Comparison of ENCODE assay signal across 20 cellular contexts in the genomic region with DNA sequence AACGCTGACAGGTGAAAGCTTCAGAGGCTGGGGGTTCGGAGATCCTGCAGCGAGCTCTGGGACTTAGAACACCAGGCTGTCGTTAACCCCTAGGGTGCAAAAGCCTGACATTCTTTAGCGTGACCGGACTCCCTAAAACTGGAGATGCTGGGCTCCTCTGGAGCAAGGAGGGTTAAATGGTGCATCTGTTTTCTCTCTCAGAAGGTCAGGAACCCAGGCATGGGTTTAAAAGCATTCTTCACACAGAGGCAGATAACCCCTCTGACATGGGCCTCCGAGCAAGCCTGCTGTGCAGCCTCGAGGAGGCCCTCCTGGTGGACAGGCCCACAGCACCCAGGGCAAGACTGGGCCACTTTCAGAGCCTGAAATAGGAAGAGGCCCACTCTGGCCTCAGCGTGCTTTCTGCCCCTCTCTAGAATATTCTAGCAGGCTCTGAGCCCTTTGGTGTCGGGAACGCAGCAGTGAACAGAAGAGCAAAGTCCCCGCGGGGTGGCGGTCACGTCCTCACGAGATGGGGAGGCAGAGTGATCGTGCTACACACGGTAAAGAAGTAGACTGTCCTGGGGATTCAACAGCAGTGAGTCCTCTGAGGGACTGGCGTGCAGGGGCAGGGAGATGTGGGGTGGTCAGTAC.
DNase-seq lines count a peak whose midpoint lies in the region; ATAC-seq and TF ChIP-seq lines count a peak whose summit lies in the region.
"Had no signal": no experiment of that assay in that cellular context is flagged by ENCODE, and none has a peak within 500 bp of the region (broad histone marks: within the 10 kb centered on the region; RNA-seq: fewer than 3 reads in every experiment).

No MANE protein-coding gene starts in this region.

- no peaks in the 10 kb centered on the region for H3K27me3 ChIP-seq in cardiac muscle cell
- H3K27me3 ChIP-seq in Peyer's patch: no peaks in the 10 kb centered on the region
- H3K27me3 ChIP-seq in smooth muscle cell (ENCODE audit: low read depth): no peaks in the 10 kb centered on the region
- no peaks in the 10 kb centered on the region for H3K27me3 ChIP-seq in upper lobe of right lung
- H3K27me3 ChIP-seq: SJCRH30 had no signal

- no peak for ATAC-seq in Right ventricle myocardium superior (ENCODE audit: poor library complexity)
- no peak for ATAC-seq in upper lobe of right lung
- ATAC-seq: A549, K562, Panc1 had no signal

- H3K27ac Mint-ChIP-seq in activated T-helper 1 cell treated with anti-CD3 and anti-CD28 coated beads, Interleukin-12 subunit alpha, Interleukin-12 subunit beta, Interleukin-2, Interleukin-4 antibody, amounts not matched to agents 30 ng/mL and 10 ng/mL and 1 ng/mL, durations not matched to agents 14 hours and 24 hours and 36 hours: no peak overlapping the region
- H3K27ac Mint-ChIP-seq: B cell had no signal

- no peak overlapping the region for H3K4me3 ChIP-seq in cardiac muscle cell
- no peak overlapping the region for H3K4me3 ChIP-seq in Peyer's patch
- no peak overlapping the region for H3K4me3 ChIP-seq in mesodermal cell (ENCODE audit: extremely low read depth, insufficient read depth, low read length, poor library complexity, severe bottlenecking)
- H3K4me3 ChIP-seq in smooth muscle cell: no peak overlapping the region
- H3K4me3 ChIP-seq in upper lobe of right lung: no peak overlapping the region
- H3K4me3 ChIP-seq: A549, HAP-1, K562, SJCRH30 had no signal

- TF ChIP-seq POLR2A in Peyer's patch (IDR thresholded peaks at IDR 0.05): no peak

- peak overlapping the region; percentile 74 for H3K27ac ChIP-seq in cardiac muscle cell
- no peak overlapping the region for H3K27ac ChIP-seq in Peyer's patch
- H3K27ac ChIP-seq in mesodermal cell (ENCODE audit: low read depth, low read length, severe bottlenecking): peak overlapping the region; percentile 45
- H3K27ac ChIP-seq in smooth muscle cell (ENCODE audit: low read depth): no peak overlapping the region
- H3K27ac ChIP-seq in upper lobe of right lung: no peak overlapping the region
- H3K27ac ChIP-seq: A549, SJCRH30 had no signal

- H3K36me3 ChIP-seq in cardiac muscle cell (no peaks in the 10 kb centered on the region), Peyer's patch (no peaks in the 10 kb centered on the region), mesodermal cell (ENCODE audit: control insufficient read depth, insufficient read depth, low read length) (no peaks in the 10 kb centered on the region), smooth muscle cell (ENCODE audit: low read depth) (no peaks in the 10 kb centered on the region), upper lobe of right lung (no peaks in the 10 kb centered on the region)
- H3K36me3 ChIP-seq: HAP-1, SJCRH30 had no signal

- H3K27me3 Mint-ChIP-seq in activated T-helper 1 cell treated with anti-CD3 and anti-CD28 coated beads, Interleukin-12 subunit alpha, Interleukin-12 subunit beta, Interleukin-2, Interleukin-4 antibody, amounts not matched to agents 30 ng/mL and 10 ng/mL and 1 ng/mL, durations not matched to agents 14 hours and 24 hours and 36 hours (ENCODE audit: insufficient read depth): no peaks in the 10 kb centered on the region

- H3K36me3 Mint-ChIP-seq in activated T-helper 1 cell treated with anti-CD3 and anti-CD28 coated beads, Interleukin-12 subunit alpha, Interleukin-12 subunit beta, Interleukin-2, Interleukin-4 antibody, amounts not matched to agents 30 ng/mL and 10 ng/mL and 1 ng/mL, durations not matched to agents 14 hours and 24 hours and 36 hours (ENCODE audit: low read depth): no peaks in the 10 kb centered on the region

- H3K4me2 ChIP-seq in smooth muscle cell: no peak overlapping the region
- H3K4me2 ChIP-seq: A549 had no signal

- H2AFZ ChIP-seq in smooth muscle cell (ENCODE audit: low read depth): no peak overlapping the region

- no peaks in the 10 kb centered on the region for H3K79me2 ChIP-seq in smooth muscle cell (ENCODE audit: low read depth)

- H3K9me3 ChIP-seq in cardiac muscle cell (ENCODE audit: low read depth): no peaks in the 10 kb centered on the region
- H3K9me3 ChIP-seq in Peyer's patch: no peaks in the 10 kb centered on the region
- no peaks in the 10 kb centered on the region for H3K9me3 ChIP-seq in mesodermal cell (ENCODE audit: control insufficient read depth, low read length)
- H3K9me3 ChIP-seq in smooth muscle cell (replicated peaks; ENCODE audit: low read depth): no peaks in the 10 kb centered on the region
- H3K9me3 ChIP-seq in upper lobe of right lung: no peaks in the 10 kb centered on the region
- H3K9me3 ChIP-seq: HAP-1, SJCRH30 had no signal

- H3K9ac ChIP-seq in smooth muscle cell (ENCODE audit: low read depth): no peak overlapping the region

- intact Hi-C loops in Right ventricle myocardium superior (cut with DNase I): no loop called here
- intact Hi-C loops in upper lobe of right lung (cut with DNase I): no loop called here
- intact Hi-C loops in activated T-helper 1 cell treated with anti-CD3 and anti-CD28 coated beads, Interleukin-12 subunit alpha, Interleukin-12 subunit beta, Interleukin-2, Interleukin-4 antibody, amounts not matched to agents 30 ng/mL and 10 ng/mL and 1 ng/mL, durations not matched to agents 14 hours and 24 hours and 36 hours (cut with micrococcal nuclease): no loop called here

- no peak for TF ChIP-seq CTCF in cardiac muscle cell (IDR thresholded peaks at IDR 0.05; ENCODE audit: low read depth, low read length)
- no peak for TF ChIP-seq CTCF in Peyer's patch (IDR thresholded peaks at IDR 0.05)
- no peak for TF ChIP-seq CTCF in smooth muscle cell (IDR thresholded peaks at IDR 0.05; ENCODE audit: borderline replicate concordance, insufficient read depth, poor library complexity, severe bottlenecking)
- TF ChIP-seq CTCF in upper lobe of right lung (IDR thresholded peaks at IDR 0.05): no peak

- no peaks in the 10 kb centered on the region for H3K9me3 Mint-ChIP-seq in activated T-helper 1 cell treated with anti-CD3 and anti-CD28 coated beads, Interleukin-12 subunit alpha, Interleukin-12 subunit beta, Interleukin-2, Interleukin-4 antibody, amounts not matched to agents 30 ng/mL and 10 ng/mL and 1 ng/mL, durations not matched to agents 14 hours and 24 hours and 36 hours

- 85 to 91% methylated on average over 9 to 19 of the region's 19 CpGs for WGBS in mesodermal cell (ENCODE audit: insufficient coverage in 2 of 2), 2 experiments
- WGBS in smooth muscle cell (ENCODE audit: low lambda C conversion rate): 69% methylated on average over 19 of the region's 19 CpGs

- H3K4me3 Mint-ChIP-seq in activated T-helper 1 cell treated with anti-CD3 and anti-CD28 coated beads, Interleukin-12 subunit alpha, Interleukin-12 subunit beta, Interleukin-2, Interleukin-4 antibody, amounts not matched to agents 30 ng/mL and 10 ng/mL and 1 ng/mL, durations not matched to agents 14 hours and 24 hours and 36 hours: no peak overlapping the region
- H3K4me3 Mint-ChIP-seq: B cell had no signal

- H3K4me1 ChIP-seq in cardiac muscle cell (ENCODE audit: low read depth) (peaks cover 30% of the 10 kb centered on the region), Peyer's patch (peaks cover 0 to 23% (median 0%) of the 10 kb centered on the region in 4 donors), mesodermal cell (ENCODE audit: control insufficient read depth, insufficient read depth, low read length, poor library complexity, severe bottlenecking) (no peaks in the 10 kb centered on the region), smooth muscle cell (ENCODE audit: low read depth) (peaks cover 6% of the 10 kb centered on the region), upper lobe of right lung (peaks cover 31% of the 10 kb centered on the region)
- H3K4me1 ChIP-seq: A549, SJCRH30 had no signal

- DNase-seq in cardiac muscle cell (ENCODE audit: low read depth in 1 of 2, low spot score in 1 of 2): peak in 1 of 2 donors; percentile 42
- no peak for DNase-seq in Right ventricle myocardium superior
- DNase-seq in Peyer's patch: peak in 2 of 3 donors; percentile 9 to 35
- DNase-seq in smooth muscle cell (lab: John Stamatoyannopoulos, UW; ENCODE audit: unreplicated experiment): no peak
- DNase-seq in upper lobe of right lung: no peak
- DNase-seq in activated T-helper 1 cell treated with anti-CD3 and anti-CD28 coated beads, Interleukin-12 subunit alpha, Interleukin-12 subunit beta, Interleukin-2, Interleukin-4 antibody, amounts not matched to agents 30 ng/mL and 10 ng/mL and 1 ng/mL, durations not matched to agents 14 hours and 24 hours and 36 hours (ENCODE audit: low spot score): no peak
- DNase-seq: DMS79; MM.1S; NCI-H1048; NCI-H1436; NCI-H1930; NCI-H510A; NK-92 treated with Interleukin-12 subunit alpha and Interleukin-12 subunit beta, amount 100 ng/mL, for 24 hours; SJCRH30 had no signal

- no peaks in the 10 kb centered on the region for H3K4me1 Mint-ChIP-seq in activated T-helper 1 cell treated with anti-CD3 and anti-CD28 coated beads, Interleukin-12 subunit alpha, Interleukin-12 subunit beta, Interleukin-2, Interleukin-4 antibody, amounts not matched to agents 30 ng/mL and 10 ng/mL and 1 ng/mL, durations not matched to agents 14 hours and 24 hours and 36 hours (ENCODE audit: low read depth)
- H3K4me1 Mint-ChIP-seq: B cell had no signal

- H3F3A ChIP-seq in smooth muscle cell (ENCODE audit: low read depth): no peaks in the 10 kb centered on the region

- H4K20me1 ChIP-seq in smooth muscle cell (ENCODE audit: low read depth): no peaks in the 10 kb centered on the region

Comparison
In these comparisons a context has a peak if more than half of its experiments do, and no peak if none do; other contexts are left out.
1. DNase-seq: peak in Peyer's patch (2 of 3); none in Right ventricle myocardium superior (single experiment), smooth muscle cell (single experiment), upper lobe of right lung (single experiment) and activated T-helper 1 cell treated with anti-CD3 and anti-CD28 coated beads, Interleukin-12 subunit alpha, Interleukin-12 subunit beta, Interleukin-2, Interleukin-4 antibody, amounts not matched to agents 30 ng/mL and 10 ng/mL and 1 ng/mL, durations not matched to agents 14 hours and 24 hours and 36 hours (single experiment).
2. H3K27ac ChIP-seq: peak in cardiac muscle cell (single experiment) and mesodermal cell (single experiment); none in Peyer's patch (0 of 4), smooth muscle cell (single experiment) and upper lobe of right lung (single experiment).